ENCODE assay signal across 18 cellular contexts in the genomic region with DNA sequence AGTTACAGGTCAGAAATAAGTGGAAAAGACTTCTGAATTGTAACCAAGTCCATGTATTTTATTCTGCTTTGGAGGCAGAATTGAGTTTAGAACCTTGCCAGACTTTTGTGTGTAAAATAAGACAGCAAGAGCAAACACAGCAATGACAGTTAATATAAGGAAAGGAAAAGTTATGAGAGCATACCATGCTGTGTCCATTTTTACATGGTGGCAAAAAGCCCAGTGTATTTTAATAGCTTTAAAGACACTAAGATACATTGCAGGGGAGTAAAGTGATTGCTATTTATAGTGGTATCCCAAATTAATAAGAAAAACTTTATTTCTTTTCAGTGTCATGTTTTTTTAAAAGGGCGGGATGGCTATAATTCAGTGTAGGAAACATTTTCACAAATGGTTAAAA.
"Had no signal": no experiment of that assay in that cellular context is flagged by ENCODE, and none has a peak within 500 bp of the region (broad histone marks: within the 10 kb centered on the region; RNA-seq: fewer than 3 reads in every experiment).

No MANE protein-coding gene starts in this region.

- ATAC-seq: activated CD8-positive, alpha-beta T cell treated with anti-CD3 and anti-CD28 coated beads for 36 hours; effector memory CD8-positive, alpha-beta T cell; lower lobe of right lung; natural killer cell treated with Interleukin-12 subunit alpha and Interleukin-12 subunit beta and Interleukin-15 and Interleukin-18, amount 100 ng/mL, for 72 hours; stimulated activated naive CD8-positive, alpha-beta T cell treated with anti-CD3 and anti-CD28 coated beads, Interleukin-15, amount 100 ng/mL, for 72 hours; T-cell had no signal

- H3K27me3 ChIP-seq: adrenal gland, sigmoid colon, testis had no signal

- H3K27ac ChIP-seq: adrenal gland, epithelial cell of prostate, lower lobe of right lung had no signal

- H3K36me3 ChIP-seq: prostate gland had no signal

- H3K9me3 ChIP-seq: adrenal gland, lower lobe of right lung, prostate gland, sigmoid colon, testis had no signal

- H3K4me3 ChIP-seq: adrenal gland, lower lobe of right lung, prostate gland, sigmoid colon, testis had no signal

- DNase-seq: activated CD4-positive, alpha-beta T cell treated with anti-CD3 and anti-CD28 coated beads for 4 hours; activated CD8-positive, alpha-beta memory T cell treated with anti-CD3 and anti-CD28 coated beads, Interleukin-2, amount 50 U/mL, for 4 hours; activated CD8-positive, alpha-beta T cell treated with anti-CD3 and anti-CD28 coated beads for 36 hours; activated naive CD4-positive, alpha-beta T cell; adrenal gland; effector memory CD8-positive, alpha-beta T cell; hippocampal formation; lower lobe of right lung; occipital lobe; sigmoid colon; stimulated activated CD4-positive, alpha-beta T cell treated with anti-CD3 and anti-CD28 coated beads, Interleukin-15, amount 100 ng/mL, for 24 hours; stimulated activated CD4-positive, alpha-beta T cell treated with anti-CD3 and anti-CD28 coated beads, Interleukin-4, amount 100 ng/mL, for 4 hours; stimulated activated naive CD8-positive, alpha-beta T cell treated with anti-CD3 and anti-CD28 coated beads, Interleukin-15, amount 100 ng/mL, for 72 hours; T-cell; testis had no signal
